ENCODE assay signal across 25 cellular contexts in the genomic region with DNA sequence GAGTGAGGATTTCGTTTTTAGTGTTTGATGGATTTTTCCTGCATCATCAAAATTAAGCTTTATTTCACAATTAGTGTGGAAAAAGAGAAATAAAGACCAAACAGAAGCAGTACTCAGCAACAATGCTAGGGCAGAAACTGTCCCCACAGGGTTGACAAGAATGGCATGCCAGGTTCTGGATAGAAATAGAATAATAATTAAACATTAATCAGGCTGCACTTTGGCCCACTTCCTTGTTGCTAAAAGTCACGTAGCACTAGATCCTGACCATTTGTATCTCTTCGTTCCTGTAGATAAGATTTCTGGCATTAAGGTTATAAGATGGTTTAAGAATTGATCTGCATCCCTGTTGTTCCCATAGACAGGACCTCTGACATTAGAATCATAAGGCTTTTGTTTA. TPM values are rescaled to one million over a fixed set of nuclear protein-coding genes. Genes with fewer than 3 reads are reported as not detected.
"Had no signal": no experiment of that assay in that cellular context is flagged by ENCODE, and none has a peak within 500 bp of the region (broad histone marks: within the 10 kb centered on the region; RNA-seq: fewer than 3 reads in every experiment).

No MANE protein-coding gene starts in this region.

- ATAC-seq: activated CD8-positive, alpha-beta memory T cell treated with anti-CD3 and anti-CD28 coated beads, Interleukin-2, amount 10 ng/mL, durations not matched to agents 7 days and 5 days; Panc1 had no signal

- H3K9me3 ChIP-seq: MG63 had no signal

- DNase-seq: activated B cell treated with CpG ODN at 0.5 μM for 24 hours; activated CD4-positive, alpha-beta T cell treated with anti-CD3 and anti-CD28 coated beads for 1 hour; activated CD4-positive, alpha-beta T cell treated with anti-CD3 and anti-CD28 coated beads, Interleukin-2, amount 10 ng/mL, durations not matched to agents 24 days and 14 days; activated CD4-positive, alpha-beta T cell treated with anti-CD3 and anti-CD28 coated beads, Interleukin-2, amount 50 U/mL, for 48 hours; activated CD8-positive, alpha-beta memory T cell treated with anti-CD3 and anti-CD28 coated beads, Interleukin-2, amount 10 ng/mL, durations not matched to agents 7 days and 5 days; activated effector memory CD4-positive, alpha-beta T cell treated with Interleukin-2 at 50 U/mL for 16 hours; activated naive CD4-positive, alpha-beta T cell; activated T-cell treated with anti-CD3 and anti-CD28 coated beads, Interleukin-2, amount 50 U/mL, for 24 hours; aorta; MG63; MV-4-11; NCI-H1092 treated with DMSO at 0.1 percent for 48 hours; NCI-H1417 treated with DMSO at 0.1 percent for 48 hours; NCI-H1694; NCI-H2029; NCI-H2107; NCI-H345; NCI-H510A treated with DMSO at 0.1 percent for 48 hours; NCI-H69; NK-92 treated with Interleukin-12 subunit alpha and Interleukin-12 subunit beta, amount 100 ng/mL, for 24 hours; OCI-M1; SHP77 treated with DMSO at 0.1 percent for 48 hours had no signal

- H3K27me3 ChIP-seq: MG63 had no signal

- H3K36me3 ChIP-seq: MG63 had no signal

- H3K4me3 ChIP-seq: MG63 had no signal

RNA-seq across cellular contexts. Expression of gene DIRAS2, which starts 34.5 kb away (rescaled TPM):
- total RNA-seq: activated B cell treated with CpG ODN at 0.5 μM for 24 hours; activated CD4-positive, alpha-beta T cell treated with anti-CD3 and anti-CD28 coated beads, Interleukin-2, amount 10 ng/mL, durations not matched to agents 24 days and 14 days; activated CD8-positive, alpha-beta memory T cell treated with anti-CD3 and anti-CD28 coated beads, Interleukin-2, amount 10 ng/mL, durations not matched to agents 7 days and 5 days; activated T-helper 1 cell treated with anti-CD3 and anti-CD28 coated beads, Interleukin-12 subunit alpha, Interleukin-12 subunit beta, Interleukin-2, Interleukin-4 antibody, amounts not matched to agents 30 ng/mL and 10 ng/mL and 1 ng/mL, durations not matched to agents 14 hours and 24 hours and 36 hours; aorta; SK-MEL-5 had no signal
- polyA plus RNA-seq: aorta had no signal
